1 cellular context compared by ENCODE assay signal in the genomic region with DNA sequence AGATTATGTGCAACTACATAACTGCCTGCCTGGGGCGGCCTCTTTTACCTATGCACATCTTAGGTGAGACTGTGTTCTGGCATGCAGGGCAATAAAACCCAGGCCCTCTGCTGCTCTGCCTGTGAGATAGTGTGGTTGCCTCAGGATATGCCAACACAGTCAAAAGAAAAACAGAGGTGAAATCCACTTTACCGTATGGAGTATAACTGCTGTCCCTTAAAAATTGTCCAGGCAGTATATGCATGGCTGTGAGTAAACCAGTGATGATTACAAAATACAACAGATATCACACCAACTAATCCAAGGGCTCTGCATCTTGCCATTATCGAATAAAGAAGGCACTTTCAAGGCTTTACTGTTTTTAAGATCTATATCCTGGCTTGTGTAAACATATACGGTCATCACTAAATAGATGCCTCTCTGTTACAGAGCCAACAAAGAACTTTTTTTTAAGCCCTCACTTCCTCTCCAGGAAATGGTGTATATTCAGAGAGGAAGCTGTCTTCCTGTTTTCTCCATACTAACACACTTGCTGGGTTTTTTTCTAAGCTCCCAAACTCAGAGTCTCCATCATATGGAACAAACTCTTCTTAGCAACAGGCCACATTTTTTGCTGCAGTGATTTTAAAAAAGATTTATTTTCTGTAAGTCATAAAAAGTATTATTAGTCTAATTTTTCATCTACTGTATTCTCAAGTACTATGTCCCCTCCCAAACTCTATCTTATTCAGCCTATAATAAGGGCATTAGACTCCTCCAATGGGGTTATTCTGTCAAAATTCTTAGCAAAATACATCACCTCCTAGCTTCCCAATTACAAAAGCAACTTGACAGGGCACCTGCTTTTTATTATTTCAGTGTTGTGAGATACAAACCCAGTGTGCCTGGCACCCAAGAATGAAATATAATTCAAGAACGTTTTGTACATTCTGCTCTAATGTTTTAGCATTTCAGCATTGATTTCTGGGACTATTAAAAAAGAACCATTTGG.
TF ChIP-seq lines count a peak whose summit lies in the region.

No MANE protein-coding gene starts in this region.

TF ChIP-seq in GM23338, 12 proteins besides CTCF, POLR2A, EP300 and RAD21 (continued from another document):
- TF ChIP-seq, protein P1, sequence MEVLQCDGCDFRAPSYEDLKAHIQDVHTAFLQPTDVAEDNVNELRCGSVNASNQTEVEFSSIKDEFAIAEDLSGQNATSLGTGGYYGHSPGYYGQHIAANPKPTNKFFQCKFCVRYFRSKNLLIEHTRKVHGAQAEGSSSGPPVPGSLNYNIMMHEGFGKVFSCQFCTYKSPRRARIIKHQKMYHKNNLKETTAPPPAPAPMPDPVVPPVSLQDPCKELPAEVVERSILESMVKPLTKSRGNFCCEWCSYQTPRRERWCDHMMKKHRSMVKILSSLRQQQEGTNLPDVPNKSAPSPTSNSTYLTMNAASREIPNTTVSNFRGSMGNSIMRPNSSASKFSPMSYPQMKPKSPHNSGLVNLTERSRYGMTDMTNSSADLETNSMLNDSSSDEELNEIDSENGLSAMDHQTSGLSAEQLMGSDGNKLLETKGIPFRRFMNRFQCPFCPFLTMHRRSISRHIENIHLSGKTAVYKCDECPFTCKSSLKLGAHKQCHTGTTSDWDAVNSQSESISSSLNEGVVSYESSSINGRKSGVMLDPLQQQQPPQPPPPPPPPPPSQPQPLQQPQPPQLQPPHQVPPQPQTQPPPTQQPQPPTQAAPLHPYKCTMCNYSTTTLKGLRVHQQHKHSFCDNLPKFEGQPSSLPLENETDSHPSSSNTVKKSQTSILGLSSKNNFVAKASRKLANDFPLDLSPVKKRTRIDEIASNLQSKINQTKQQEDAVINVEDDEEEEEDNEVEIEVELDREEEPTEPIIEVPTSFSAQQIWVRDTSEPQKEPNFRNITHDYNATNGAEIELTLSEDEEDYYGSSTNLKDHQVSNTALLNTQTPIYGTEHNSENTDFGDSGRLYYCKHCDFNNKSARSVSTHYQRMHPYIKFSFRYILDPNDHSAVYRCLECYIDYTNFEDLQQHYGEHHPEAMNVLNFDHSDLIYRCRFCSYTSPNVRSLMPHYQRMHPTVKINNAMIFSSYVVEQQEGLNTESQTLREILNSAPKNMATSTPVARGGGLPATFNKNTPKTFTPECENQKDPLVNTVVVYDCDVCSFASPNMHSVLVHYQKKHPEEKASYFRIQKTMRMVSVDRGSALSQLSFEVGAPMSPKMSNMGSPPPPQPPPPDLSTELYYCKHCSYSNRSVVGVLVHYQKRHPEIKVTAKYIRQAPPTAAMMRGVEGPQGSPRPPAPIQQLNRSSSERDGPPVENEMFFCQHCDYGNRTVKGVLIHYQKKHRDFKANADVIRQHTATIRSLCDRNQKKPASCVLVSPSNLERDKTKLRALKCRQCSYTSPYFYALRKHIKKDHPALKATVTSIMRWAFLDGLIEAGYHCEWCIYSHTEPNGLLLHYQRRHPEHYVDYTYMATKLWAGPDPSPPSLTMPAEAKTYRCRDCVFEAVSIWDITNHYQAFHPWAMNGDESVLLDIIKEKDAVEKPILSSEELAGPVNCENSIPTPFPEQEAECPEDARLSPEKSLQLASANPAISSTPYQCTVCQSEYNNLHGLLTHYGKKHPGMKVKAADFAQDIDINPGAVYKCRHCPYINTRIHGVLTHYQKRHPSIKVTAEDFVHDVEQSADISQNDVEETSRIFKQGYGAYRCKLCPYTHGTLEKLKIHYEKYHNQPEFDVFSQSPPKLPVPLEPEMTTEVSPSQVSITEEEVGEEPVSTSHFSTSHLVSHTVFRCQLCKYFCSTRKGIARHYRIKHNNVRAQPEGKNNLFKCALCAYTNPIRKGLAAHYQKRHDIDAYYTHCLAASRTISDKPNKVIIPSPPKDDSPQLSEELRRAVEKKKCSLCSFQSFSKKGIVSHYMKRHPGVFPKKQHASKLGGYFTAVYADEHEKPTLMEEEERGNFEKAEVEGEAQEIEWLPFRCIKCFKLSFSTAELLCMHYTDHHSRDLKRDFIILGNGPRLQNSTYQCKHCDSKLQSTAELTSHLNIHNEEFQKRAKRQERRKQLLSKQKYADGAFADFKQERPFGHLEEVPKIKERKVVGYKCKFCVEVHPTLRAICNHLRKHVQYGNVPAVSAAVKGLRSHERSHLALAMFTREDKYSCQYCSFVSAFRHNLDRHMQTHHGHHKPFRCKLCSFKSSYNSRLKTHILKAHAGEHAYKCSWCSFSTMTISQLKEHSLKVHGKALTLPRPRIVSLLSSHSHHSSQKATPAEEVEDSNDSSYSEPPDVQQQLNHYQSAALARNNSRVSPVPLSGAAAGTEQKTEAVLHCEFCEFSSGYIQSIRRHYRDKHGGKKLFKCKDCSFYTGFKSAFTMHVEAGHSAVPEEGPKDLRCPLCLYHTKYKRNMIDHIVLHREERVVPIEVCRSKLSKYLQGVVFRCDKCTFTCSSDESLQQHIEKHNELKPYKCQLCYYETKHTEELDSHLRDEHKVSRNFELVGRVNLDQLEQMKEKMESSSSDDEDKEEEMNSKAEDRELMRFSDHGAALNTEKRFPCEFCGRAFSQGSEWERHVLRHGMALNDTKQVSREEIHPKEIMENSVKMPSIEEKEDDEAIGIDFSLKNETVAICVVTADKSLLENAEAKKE (CRISPR knock-in tag; IDR thresholded peaks at IDR 0.05), result no peak
- no peak for TF ChIP-seq STAT1 (IDR thresholded peaks at IDR 0.05; ENCODE audit: unreplicated experiment)
- TF ChIP-seq EZH2phosphoT487 (IDR thresholded peaks at IDR 0.05; ENCODE audit: unreplicated experiment), result no peak
- no peak for TF ChIP-seq NANOG (IDR thresholded peaks at IDR 0.05; ENCODE audit: borderline replicate concordance)
- TF ChIP-seq, protein P2, sequence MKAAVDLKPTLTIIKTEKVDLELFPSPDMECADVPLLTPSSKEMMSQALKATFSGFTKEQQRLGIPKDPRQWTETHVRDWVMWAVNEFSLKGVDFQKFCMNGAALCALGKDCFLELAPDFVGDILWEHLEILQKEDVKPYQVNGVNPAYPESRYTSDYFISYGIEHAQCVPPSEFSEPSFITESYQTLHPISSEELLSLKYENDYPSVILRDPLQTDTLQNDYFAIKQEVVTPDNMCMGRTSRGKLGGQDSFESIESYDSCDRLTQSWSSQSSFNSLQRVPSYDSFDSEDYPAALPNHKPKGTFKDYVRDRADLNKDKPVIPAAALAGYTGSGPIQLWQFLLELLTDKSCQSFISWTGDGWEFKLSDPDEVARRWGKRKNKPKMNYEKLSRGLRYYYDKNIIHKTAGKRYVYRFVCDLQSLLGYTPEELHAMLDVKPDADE (IDR thresholded peaks at IDR 0.05), result no peak
